Comparison of ENCODE assay signal across 8 cellular contexts in the genomic region with DNA sequence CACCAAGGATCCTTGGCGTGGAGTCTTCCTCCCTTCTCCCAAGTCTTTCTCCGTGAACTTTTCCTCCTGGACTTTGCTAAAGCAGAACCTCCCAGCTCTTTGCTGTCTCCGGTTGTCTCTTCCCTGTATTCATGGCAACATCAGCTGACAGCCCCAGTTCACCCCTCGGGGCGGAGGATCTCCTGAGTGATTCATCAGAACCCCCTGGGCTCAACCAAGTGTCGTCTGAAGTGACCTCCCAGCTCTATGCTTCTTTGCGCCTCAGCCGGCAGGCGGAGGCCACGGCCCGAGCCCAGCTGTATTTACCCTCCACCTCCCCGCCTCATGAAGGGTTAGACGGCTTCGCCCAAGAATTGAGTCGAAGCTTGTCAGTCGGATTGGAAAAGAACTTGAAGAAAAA. TPM values are rescaled to one million over a fixed set of nuclear protein-coding genes. Genes with fewer than 3 reads are reported as not detected.
A peak's percentile ranks its signal among the peaks of the same experiment; 100 is the strongest.
DNase-seq lines count a peak whose midpoint lies in the region; ATAC-seq and TF ChIP-seq lines count a peak whose summit lies in the region.

No MANE protein-coding gene starts in this region.

- CTCF ChIA-PET in activated CD4-positive, alpha-beta memory T cell treated with anti-CD3 and anti-CD28 coated beads, Interleukin-2, amount 10 ng/mL, durations not matched to agents 7 days and 5 days (lab: Charles Lee): interaction anchor here (0.9 to 3.8 kb wide), 19 partner anchors 13 to 246 kb away, joined by 3 to 54 read pairs (median 5); a partner anchor contains a TSS

- DNase-seq in NCI-H1105 treated with DMSO at 0.1 percent for 48 hours (lab: John Stamatoyannopoulos, UW): peak; percentile 13
- no peak for DNase-seq in NCI-H1105 (lab: John Stamatoyannopoulos, UW)
- DNase-seq in activated CD4-positive, alpha-beta memory T cell treated with anti-CD3 and anti-CD28 coated beads, Interleukin-2, amount 10 ng/mL, durations not matched to agents 7 days and 5 days: peak; percentile 53
- peak; percentile 43 for DNase-seq in fibroblast of the aortic adventitia (ENCODE audit: low read depth)
- no peak for DNase-seq in omental fat pad (ENCODE audit: low spot score)

- peak overlapping the region; percentile 100 for H3K4me3 ChIP-seq in fibroblast of the aortic adventitia (ENCODE audit: low read depth, low read length)

- peak; percentile 6 for ATAC-seq in omental fat pad (ENCODE audit: low FRiP score)
- ATAC-seq in HG02884 (IDR thresholded peaks at IDR 0.05; ENCODE audit: unreplicated experiment): no peak
- no peak for ATAC-seq in HG02798 (IDR thresholded peaks at IDR 0.05; ENCODE audit: poor library complexity, unreplicated experiment)

- H3K9me3 Mint-ChIP-seq in activated CD4-positive, alpha-beta memory T cell treated with anti-CD3 and anti-CD28 coated beads, Interleukin-2, amount 10 ng/mL, durations not matched to agents 7 days and 5 days: no peaks in the 10 kb centered on the region

- H3K4me1 Mint-ChIP-seq in activated CD4-positive, alpha-beta memory T cell treated with anti-CD3 and anti-CD28 coated beads, Interleukin-2, amount 10 ng/mL, durations not matched to agents 7 days and 5 days: peaks cover 57% of the 10 kb centered on the region

- peaks cover 48% of the 10 kb centered on the region for H3K36me3 Mint-ChIP-seq in activated CD4-positive, alpha-beta memory T cell treated with anti-CD3 and anti-CD28 coated beads, Interleukin-2, amount 10 ng/mL, durations not matched to agents 7 days and 5 days (ENCODE audit: low read depth)

- peak overlapping the region; percentile 93 for H3K4me3 Mint-ChIP-seq in activated CD4-positive, alpha-beta memory T cell treated with anti-CD3 and anti-CD28 coated beads, Interleukin-2, amount 10 ng/mL, durations not matched to agents 7 days and 5 days

- POLR2A ChIA-PET in activated CD4-positive, alpha-beta memory T cell treated with anti-CD3 and anti-CD28 coated beads, Interleukin-2, amount 10 ng/mL, durations not matched to agents 7 days and 5 days (lab: Charles Lee): interaction anchor here (0.9 to 6.9 kb wide), 25 partner anchors 11 to 282 kb away, joined by 3 to 144 read pairs (median 5); a partner anchor contains a TSS

- TF ChIP-seq CTCF in LNCAP (IDR thresholded peaks at IDR 0.05): peak; percentile 23; the same call in 1 of the 2 replicates
- peak; percentile 53 for TF ChIP-seq CTCF in fibroblast of the aortic adventitia (IDR thresholded peaks at IDR 0.05; ENCODE audit: insufficient read depth, low read length)
- no peak for TF ChIP-seq CTCF in omental fat pad (IDR thresholded peaks at IDR 0.05)

- peak overlapping the region; percentile 87 for H3K27ac Mint-ChIP-seq in activated CD4-positive, alpha-beta memory T cell treated with anti-CD3 and anti-CD28 coated beads, Interleukin-2, amount 10 ng/mL, durations not matched to agents 7 days and 5 days

- no peaks in the 10 kb centered on the region for H3K27me3 Mint-ChIP-seq in activated CD4-positive, alpha-beta memory T cell treated with anti-CD3 and anti-CD28 coated beads, Interleukin-2, amount 10 ng/mL, durations not matched to agents 7 days and 5 days

RNA-seq across cellular contexts. Expression of a gene that starts 0.9 kb away (rescaled TPM):
- 10 to 100 TPM; 58.8 to 64.6 TPM for total RNA-seq in activated CD4-positive, alpha-beta memory T cell treated with anti-CD3 and anti-CD28 coated beads, Interleukin-2, amount 10 ng/mL, durations not matched to agents 7 days and 5 days
- 31.4 and 34.9 TPM in 2 replicates for total RNA-seq in fibroblast of the aortic adventitia (ENCODE audit: low replicate concordance)
- 10 to 100 TPM; 14.8 to 24.7 (median 19.8) TPM for total RNA-seq in omental fat pad

RNA-seq across cellular contexts. Expression of a gene that starts 1.2 kb away (rescaled TPM):
- total RNA-seq in activated CD4-positive, alpha-beta memory T cell treated with anti-CD3 and anti-CD28 coated beads, Interleukin-2, amount 10 ng/mL, durations not matched to agents 7 days and 5 days: 100 to 1,000 TPM; 238 to 244 TPM
- total RNA-seq in fibroblast of the aortic adventitia (ENCODE audit: low replicate concordance): 15.3 and 48.8 TPM in 2 replicates
- 10 to 100 TPM; 30.0 to 73.3 (median 48.3) TPM for total RNA-seq in omental fat pad

RNA-seq across cellular contexts. Expression of a gene that starts 3.3 kb away (rescaled TPM):
- total RNA-seq in activated CD4-positive, alpha-beta memory T cell treated with anti-CD3 and anti-CD28 coated beads, Interleukin-2, amount 10 ng/mL, durations not matched to agents 7 days and 5 days: 1 to 10 TPM; 7.7 to 8.4 TPM
- 1.3 TPM in 1 of 2 replicates, not detected in the other for total RNA-seq in fibroblast of the aortic adventitia (ENCODE audit: low replicate concordance)
- total RNA-seq in omental fat pad: 1 to 10 TPM; 1.6 to 2.9 (median 2.6) TPM

RNA-seq across cellular contexts. Expression of a gene that starts 16.9 kb away (rescaled TPM):
- total RNA-seq in activated CD4-positive, alpha-beta memory T cell treated with anti-CD3 and anti-CD28 coated beads, Interleukin-2, amount 10 ng/mL, durations not matched to agents 7 days and 5 days: 1 to 10 TPM; 3.6 to 3.7 TPM
- total RNA-seq in fibroblast of the aortic adventitia (ENCODE audit: low replicate concordance) (2.8 and 27.4 TPM in 2 replicates), omental fat pad (10 to 100 TPM in 2 of 4 donors, 1 to 10 TPM in 2; 4.1 to 19.1 (median 9.7) TPM)

RNA-seq across cellular contexts. Expression of a gene that starts 44.4 kb away (rescaled TPM):
- 100 to 1,000 TPM; 127 to 131 TPM for total RNA-seq in activated CD4-positive, alpha-beta memory T cell treated with anti-CD3 and anti-CD28 coated beads, Interleukin-2, amount 10 ng/mL, durations not matched to agents 7 days and 5 days
- 81.5 and 143 TPM in 2 replicates for total RNA-seq in fibroblast of the aortic adventitia (ENCODE audit: low replicate concordance)
- total RNA-seq in omental fat pad: 10 to 100 TPM; 47.0 to 77.6 (median 57.3) TPM

Comparison
In these comparisons a context has a peak if more than half of its experiments do, and no peak if none do; other contexts are left out.
1. DNase-seq: peak in NCI-H1105 treated with DMSO at 0.1 percent for 48 hours (single experiment), activated CD4-positive, alpha-beta memory T cell treated with anti-CD3 and anti-CD28 coated beads, Interleukin-2, amount 10 ng/mL, durations not matched to agents 7 days and 5 days (single experiment) and fibroblast of the aortic adventitia (single experiment); none in NCI-H1105 (single experiment) and omental fat pad (single experiment).
2. CTCF ChIP-seq: peak in LNCAP (single experiment) and fibroblast of the aortic adventitia (single experiment); none in omental fat pad (0 of 3).